ENCODE assay signal across 10 cellular contexts in genomic region chr4:17812801-17813200, GRCh38. TPM values are rescaled to one million over a fixed set of nuclear protein-coding genes. Genes with fewer than 3 reads are reported as not detected.
DNase-seq lines count a peak whose midpoint lies in the region; ATAC-seq and TF ChIP-seq lines count a peak whose summit lies in the region.
"Had no signal": no experiment of that assay in that cellular context is flagged by ENCODE, and none has a peak within 500 bp of the region (broad histone marks: within the 10 kb centered on the region; RNA-seq: fewer than 3 reads in every experiment).

No MANE protein-coding gene starts in this region.

- peaks cover 27% of the 10 kb centered on the region for H3K36me3 Mint-ChIP-seq in Calu3 (ENCODE audit: insufficient read depth, unreplicated experiment)
- peaks cover 76% of the 10 kb centered on the region for H3K36me3 Mint-ChIP-seq in activated T-helper 2 cell treated with anti-CD3 and anti-CD28 coated beads, Interferon-gamma antibody, Interleukin-2, Interleukin-4, amounts not matched to agents 10 μg/mL and 5 μg/mL and 100 μg/mL, durations not matched to agents 14 hours and 24 hours and 36 hours (ENCODE audit: low read depth)

- H3K27me3 ChIP-seq in HUES6 (ENCODE audit: control insufficient read depth, insufficient read depth, low read length), result no peaks in the 10 kb centered on the region

- H3K4me3 ChIP-seq in HUES6 (ENCODE audit: low read depth, low read length), result peak overlapping the region; percentile 94
- H3K4me3 ChIP-seq: left ventricle myocardium inferior had no signal

- H3K4me1 ChIP-seq in HUES6 (ENCODE audit: control insufficient read depth, insufficient read depth, low read length), result peaks cover 5% of the 10 kb centered on the region

- DNase-seq in Calu3 (no peak), left kidney (ENCODE audit: low read depth, low spot score) (peak; percentile 13), NCI-H2171 (lab: John Stamatoyannopoulos, UW) (no peak), cortex of kidney (lab: John Stamatoyannopoulos, UW) (no peak)
- DNase-seq in activated T-helper 2 cell treated with anti-CD3 and anti-CD28 coated beads, Interferon-gamma antibody, Interleukin-2, Interleukin-4, amounts not matched to agents 10 μg/mL and 5 μg/mL and 100 μg/mL, durations not matched to agents 14 hours and 24 hours and 36 hours (ENCODE audit: low spot score), result no peak
- DNase-seq: left ventricle myocardium inferior; stimulated activated naive CD4-positive, alpha-beta T cell treated with Interleukin-2 at 50 U/mL for 16 hours had no signal

- no TSS peak for BruUV-seq in Calu3 (replicated peaks; lab: Mats Ljungman, UMichigan)

- H3K9me3 ChIP-seq in HUES6 (ENCODE audit: control insufficient read depth, insufficient read depth, low read depth, low read length), result no peaks in the 10 kb centered on the region
- H3K9me3 ChIP-seq: left ventricle myocardium inferior had no signal

- CTCF ChIA-PET in Calu3 (lab: Charles Lee), result no interaction called here

- no peak for ATAC-seq in HG02973 (IDR thresholded peaks at IDR 0.05; ENCODE audit: unreplicated experiment)
- ATAC-seq in GM18867 (IDR thresholded peaks at IDR 0.05; ENCODE audit: unreplicated experiment), result no peak

- peaks cover 43% of the 10 kb centered on the region for H3K36me3 ChIP-seq in HUES6 (ENCODE audit: control insufficient read depth, insufficient read depth, low read length)
- H3K36me3 ChIP-seq: left ventricle myocardium inferior had no signal

- no peak overlapping the region for H3K27ac Mint-ChIP-seq in Calu3 (ENCODE audit: unreplicated experiment)
- peak overlapping the region; percentile 16 for H3K27ac Mint-ChIP-seq in activated T-helper 2 cell treated with anti-CD3 and anti-CD28 coated beads, Interferon-gamma antibody, Interleukin-2, Interleukin-4, amounts not matched to agents 10 μg/mL and 5 μg/mL and 100 μg/mL, durations not matched to agents 14 hours and 24 hours and 36 hours

- intact Hi-C loops in Calu3 (cut with micrococcal nuclease; ENCODE audit: unreplicated experiment), result loop anchor here (10.0 kb wide), 1 partner anchor 212 kb away; the partner anchor contains the start of gene LCORL
- intact Hi-C loops in activated T-helper 2 cell treated with anti-CD3 and anti-CD28 coated beads, Interferon-gamma antibody, Interleukin-2, Interleukin-4, amounts not matched to agents 10 μg/mL and 5 μg/mL and 100 μg/mL, durations not matched to agents 14 hours and 24 hours and 36 hours (cut with micrococcal nuclease), result loop anchor here (5.0 to 10.0 kb wide), 4 partner anchors 142 to 1588 kb away; partner anchors contain the start of genes QDPR and TAPT1

- peaks cover 9% of the 10 kb centered on the region for H3K4me1 Mint-ChIP-seq in Calu3 (ENCODE audit: low read depth, unreplicated experiment)
- peaks cover 55% of the 10 kb centered on the region for H3K4me1 Mint-ChIP-seq in activated T-helper 2 cell treated with anti-CD3 and anti-CD28 coated beads, Interferon-gamma antibody, Interleukin-2, Interleukin-4, amounts not matched to agents 10 μg/mL and 5 μg/mL and 100 μg/mL, durations not matched to agents 14 hours and 24 hours and 36 hours (ENCODE audit: low read depth)

- peak overlapping the region; percentile 45 for H3K9ac ChIP-seq in HUES6 (ENCODE audit: low read length)

- no peak for TF ChIP-seq CTCF in Calu3 (IDR thresholded peaks at IDR 0.05; ENCODE audit: unreplicated experiment)

- H3K9me3 Mint-ChIP-seq in Calu3 (ENCODE audit: low read depth, unreplicated experiment), result no peaks in the 10 kb centered on the region
- H3K9me3 Mint-ChIP-seq in activated T-helper 2 cell treated with anti-CD3 and anti-CD28 coated beads, Interferon-gamma antibody, Interleukin-2, Interleukin-4, amounts not matched to agents 10 μg/mL and 5 μg/mL and 100 μg/mL, durations not matched to agents 14 hours and 24 hours and 36 hours, result no peaks in the 10 kb centered on the region

- H3K27me3 Mint-ChIP-seq in Calu3 (ENCODE audit: unreplicated experiment), result no peaks in the 10 kb centered on the region
- H3K27me3 Mint-ChIP-seq in activated T-helper 2 cell treated with anti-CD3 and anti-CD28 coated beads, Interferon-gamma antibody, Interleukin-2, Interleukin-4, amounts not matched to agents 10 μg/mL and 5 μg/mL and 100 μg/mL, durations not matched to agents 14 hours and 24 hours and 36 hours (ENCODE audit: low read depth), result no peaks in the 10 kb centered on the region

- H3K27ac ChIP-seq in HUES6 (ENCODE audit: low read depth, low read length), result no peak overlapping the region
- H3K27ac ChIP-seq: left ventricle myocardium inferior had no signal

- peak overlapping the region; percentile 91 for H3K4me3 Mint-ChIP-seq in Calu3 (ENCODE audit: low read depth, unreplicated experiment)
- peak overlapping the region; percentile 100 for H3K4me3 Mint-ChIP-seq in activated T-helper 2 cell treated with anti-CD3 and anti-CD28 coated beads, Interferon-gamma antibody, Interleukin-2, Interleukin-4, amounts not matched to agents 10 μg/mL and 5 μg/mL and 100 μg/mL, durations not matched to agents 14 hours and 24 hours and 36 hours (ENCODE audit: low read depth)

RNA-seq across cellular contexts. Expression of gene NCAPG, which starts 2.0 kb away (rescaled TPM):
- total RNA-seq in Calu3 (2022), result 26.9 and 35.3 TPM in 2 replicates
- total RNA-seq in activated T-helper 2 cell treated with anti-CD3 and anti-CD28 coated beads, Interferon-gamma antibody, Interleukin-2, Interleukin-4, amounts not matched to agents 10 μg/mL and 5 μg/mL and 100 μg/mL, durations not matched to agents 14 hours and 24 hours and 36 hours, result 55.9 and 58.2 TPM in 2 replicates

RNA-seq across cellular contexts. Expression of gene DCAF16, which starts 2.2 kb away (rescaled TPM):
- 34.8 and 39.0 TPM in 2 replicates for total RNA-seq in Calu3 (2022)
- 41.1 and 41.7 TPM in 2 replicates for total RNA-seq in activated T-helper 2 cell treated with anti-CD3 and anti-CD28 coated beads, Interferon-gamma antibody, Interleukin-2, Interleukin-4, amounts not matched to agents 10 μg/mL and 5 μg/mL and 100 μg/mL, durations not matched to agents 14 hours and 24 hours and 36 hours

RNA-seq across cellular contexts. Expression of gene FAM184B, which starts 31.4 kb away (rescaled TPM):
- 0.09 and 0.10 TPM in 2 replicates for total RNA-seq in Calu3 (2022)
- not detected in 2 replicates for total RNA-seq in activated T-helper 2 cell treated with anti-CD3 and anti-CD28 coated beads, Interferon-gamma antibody, Interleukin-2, Interleukin-4, amounts not matched to agents 10 μg/mL and 5 μg/mL and 100 μg/mL, durations not matched to agents 14 hours and 24 hours and 36 hours
- total RNA-seq: left ventricle myocardium inferior had no signal
